ENCODE assay signal across 28 cellular contexts in the genomic region with DNA sequence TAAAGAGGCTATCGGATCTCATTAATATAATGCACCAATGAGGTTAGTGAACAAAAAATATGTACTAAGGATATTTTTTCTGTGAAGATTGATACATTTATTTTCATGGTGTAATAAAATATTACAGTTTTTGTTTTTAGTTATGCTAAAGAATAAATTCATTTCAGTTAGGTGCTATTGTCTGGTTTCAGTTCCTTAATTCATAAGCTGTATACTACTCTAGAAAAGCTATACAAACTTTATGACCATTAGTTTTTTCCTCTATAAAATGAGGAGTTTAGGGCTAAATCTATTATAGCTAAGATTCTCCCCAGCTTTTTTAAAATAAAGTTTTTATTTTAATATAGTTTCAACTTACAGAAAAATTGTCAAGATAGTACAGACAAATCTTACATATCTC.
"Had no signal": no experiment of that assay in that cellular context is flagged by ENCODE, and none has a peak within 500 bp of the region (broad histone marks: within the 10 kb centered on the region; RNA-seq: fewer than 3 reads in every experiment).

No MANE protein-coding gene starts in this region.

- H3K4me1 ChIP-seq: left lung, lower lobe of right lung, pancreas, prostate gland, stomach, testis, thyroid gland, transverse colon, upper lobe of left lung, vagina had no signal

- H3K27ac ChIP-seq: left lung, lower lobe of right lung, pancreas, prostate gland, skin epidermis, stomach, testis, thyroid gland, transverse colon, upper lobe of left lung, vagina had no signal

- ATAC-seq: left colon; left lung; lower lobe of right lung; naive thymus-derived CD8-positive, alpha-beta T cell; pancreas; right cardiac atrium; sciatic nerve; stimulated activated naive B cell treated with anti-CD40 and anti-IgM and Interleukin-4, amounts not matched to agents 10 μg/mL and 1 μg/mL and 100 μg/mL, for 72 hours; stimulated activated naive CD8-positive, alpha-beta T cell treated with anti-CD3 and anti-CD28 coated beads, Interleukin-15, Interleukin-2, amounts not matched to agents 100 U/mL and 50 U/mL, for 24 hours had no signal

- DNase-seq: kidney glomerular epithelial cell; left colon; left lung; lower lobe of right lung; mammary epithelial cell; mesenchymal stem cell; naive thymus-derived CD8-positive, alpha-beta T cell; nucleus accumbens; pancreas; posterior cingulate gyrus; retina; right cardiac atrium; stimulated activated CD4-positive, alpha-beta T cell treated with anti-CD3 and anti-CD28 coated beads, Interleukin-12 subunit alpha, Interleukin-12 subunit beta, amount 100 ng/mL, for 4 hours; stimulated activated CD4-positive, alpha-beta T cell treated with anti-CD3 and anti-CD28 coated beads, Interleukin-15, amount 100 ng/mL, for 24 hours; stimulated activated CD4-positive, alpha-beta T cell treated with anti-CD3 and anti-CD28 coated beads, Interleukin-2, amount 100 ng/mL, for 24 hours; stimulated activated CD4-positive, alpha-beta T cell treated with anti-CD3 and anti-CD28 coated beads, Interleukin-4, amount 100 ng/mL, for 1 hour; stimulated activated naive B cell treated with anti-CD40 and anti-IgM and Interleukin-4, amounts not matched to agents 10 μg/mL and 1 μg/mL and 100 μg/mL, for 72 hours; stimulated activated naive CD8-positive, alpha-beta T cell treated with anti-CD3 and anti-CD28 coated beads, Interleukin-15, Interleukin-2, amounts not matched to agents 100 U/mL and 50 U/mL, for 24 hours; stomach; testis; thyroid gland; transverse colon; upper lobe of left lung had no signal

- H3K4me3 ChIP-seq: left lung, lower lobe of right lung, pancreas, prostate gland, skin epidermis, stomach, testis, thyroid gland, transverse colon, upper lobe of left lung, vagina had no signal

- FAIRE-seq: keratinocyte, pancreas had no signal

- H3K27me3 ChIP-seq: left lung, pancreas, stomach, testis, thyroid gland, transverse colon, upper lobe of left lung, vagina had no signal

- H3K36me3 ChIP-seq: left lung, lower lobe of right lung, pancreas, prostate gland, stomach, thyroid gland, transverse colon, upper lobe of left lung, vagina had no signal

- H3K9me3 ChIP-seq: left lung, lower lobe of right lung, pancreas, prostate gland, stomach, testis, thyroid gland, transverse colon, upper lobe of left lung, vagina had no signal
